1 cellular context compared by ENCODE assay signal in the genomic region with DNA sequence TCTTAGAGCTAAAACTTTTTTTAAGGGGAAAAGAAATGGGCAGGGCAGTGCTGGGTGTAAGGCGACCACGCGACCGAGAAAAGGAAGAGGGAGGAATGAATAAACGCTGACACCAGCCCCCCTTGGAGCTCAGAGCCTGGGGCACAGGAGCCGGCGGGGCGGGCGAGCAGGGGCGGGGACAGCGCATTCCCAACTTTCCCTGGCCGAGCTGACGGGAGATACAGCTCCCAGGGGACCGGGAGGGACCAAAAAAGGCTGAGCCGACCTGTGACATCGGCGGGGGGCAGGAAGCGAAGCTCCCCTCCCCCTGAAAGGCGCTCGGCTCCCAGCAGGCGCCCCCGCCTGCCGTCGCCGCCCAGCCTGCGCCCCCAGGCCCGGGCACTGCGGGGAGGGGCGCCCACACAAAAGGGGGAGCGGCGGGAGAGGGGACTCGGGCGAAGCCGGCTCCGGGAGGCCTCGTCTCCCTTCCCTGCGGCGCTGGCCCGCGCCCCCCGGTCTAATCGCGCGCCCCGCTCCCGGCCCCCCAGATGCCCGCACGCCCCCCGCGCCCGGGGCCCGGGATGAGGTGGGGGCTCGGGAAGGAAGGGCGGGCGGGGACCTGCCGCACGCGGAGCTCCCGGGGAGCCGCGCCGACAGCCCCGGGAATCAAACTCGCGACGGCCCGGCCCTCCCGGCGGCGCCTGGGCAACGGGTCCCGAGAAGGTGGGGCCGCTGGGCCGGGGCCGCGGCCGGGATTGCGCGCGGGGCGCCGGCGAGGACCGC.
TF ChIP-seq lines count a peak whose summit lies in the region.

No MANE protein-coding gene starts in this region.

TF ChIP-seq in IMR-90, 13 proteins besides CTCF, POLR2A, EP300 and RAD21 (continued from another document):
- TF ChIP-seq MAZ (IDR thresholded peaks at IDR 0.05; ENCODE audit: borderline replicate concordance, low read depth, low read length) = peak; percentile 60; the same call in 1 of the 2 replicates
